In genomic region chr14:100531591-100532121, GRCh38 we compare ENCODE assay signal across 17 cellular contexts. TPM values are rescaled to one million over a fixed set of nuclear protein-coding genes. Genes with fewer than 3 reads are reported as not detected.
DNase-seq lines count a peak whose midpoint lies in the region; ATAC-seq, FAIRE-seq and TF ChIP-seq lines count a peak whose summit lies in the region.
"Had no signal": no experiment of that assay in that cellular context is flagged by ENCODE, and none has a peak within 500 bp of the region (broad histone marks: within the 10 kb centered on the region; RNA-seq: fewer than 3 reads in every experiment).

No MANE protein-coding gene starts in this region.

- no peak overlapping the region for H3K4me3 ChIP-seq in right lobe of liver
- H3K4me3 ChIP-seq in HepG2 (replicated peaks in 1 of 3; ENCODE audit: insufficient read depth in 1 of 3, low read depth in 2 of 3, low read length in 3 of 3), result no peak overlapping the region
- no peak overlapping the region for H3K4me3 ChIP-seq in Peyer's patch
- no peak overlapping the region for H3K4me3 ChIP-seq in lower lobe of right lung

- no TSS peak for BruUV-seq in HepG2 (replicated peaks; lab: Mats Ljungman, UMichigan)

- H3K27me3 ChIP-seq in right lobe of liver (no peaks in the 10 kb centered on the region), HepG2 (ENCODE audit: control insufficient read depth in 1 of 2, insufficient read depth in 2 of 2, low read length in 2 of 2) (peaks cover 0 to 4% of the 10 kb centered on the region in 2 experiments; a peak in 1 of 5 replicates), Peyer's patch (no peaks in the 10 kb centered on the region), lower lobe of right lung (ENCODE audit: low read depth) (no peaks in the 10 kb centered on the region)

- H2AFZ ChIP-seq in HepG2 (ENCODE audit: low read length), result no peak overlapping the region

- H3K9me3 ChIP-seq in right lobe of liver, result no peaks in the 10 kb centered on the region
- no peaks in the 10 kb centered on the region for H3K9me3 ChIP-seq in HepG2 (ENCODE audit: low read length)
- no peaks in the 10 kb centered on the region for H3K9me3 ChIP-seq in Peyer's patch
- H3K9me3 ChIP-seq in lower lobe of right lung, result no peaks in the 10 kb centered on the region

- ATAC-seq in right lobe of liver, result no peak
- no peak for ATAC-seq in HepG2
- ATAC-seq in lower lobe of right lung, result no peak
- ATAC-seq in HG03139 (IDR thresholded peaks at IDR 0.05; ENCODE audit: unreplicated experiment), result no peak
- ATAC-seq: activated T-cell treated with anti-CD3 and anti-CD28 coated beads, Interleukin-2, amount 50 U/mL, for 72 hours had no signal

- intact Hi-C loops in right lobe of liver (cut with DNase I) (loop anchor here in 1 of 2 donors (10.0 kb wide), 1 partner anchor 123 kb away; no protein-coding TSS in a partner anchor), HepG2 (cut with micrococcal nuclease; ENCODE audit: unreplicated experiment) (no loop called here), lower lobe of right lung (cut with DNase I) (no loop called here)

- DNase-seq in right lobe of liver (peak in 2 of 3 donors; percentile 42 to 46), HepG2 (ENCODE audit: low spot score) (no peak), Peyer's patch (peak in 2 of 3 donors; percentile 13 to 39), lower lobe of right lung (peak; percentile 36), ureter (ENCODE audit: low spot score) (peak; percentile 40), SK-N-DZ (ENCODE audit: low spot score) (no peak)
- DNase-seq: activated T-cell treated with anti-CD3 and anti-CD28 coated beads, Interleukin-2, amount 50 U/mL, for 72 hours; amygdala; erythroblast; HFFc6; NCI-H2029 treated with DMSO at 0.1 percent for 48 hours; occipital lobe had no signal

- no peaks in the 10 kb centered on the region for H3K79me2 ChIP-seq in HepG2 (ENCODE audit: insufficient read depth, low read length)

- FAIRE-seq in HepG2 (lab: Jason Lieb, UNC), result no peak
- FAIRE-seq: colon, GM18507, islet of Langerhans had no signal

- 60% methylated on average over 1 of the region's 10 CpGs for WGBS in right lobe of liver (ENCODE audit: insufficient coverage, low coverage, low lambda C conversion rate, missing lambda C conversion rate)
- WGBS in HepG2 (ENCODE audit: low lambda C conversion rate), result 84% methylated on average over 8 of the region's 10 CpGs

- H3K4me2 ChIP-seq in HepG2 (ENCODE audit: low read depth, low read length), result no peak overlapping the region

- H3K27ac ChIP-seq in right lobe of liver (no peak overlapping the region), HepG2 (ENCODE audit: extremely low read length, insufficient read depth, low read length) (no peak overlapping the region), Peyer's patch (no peak overlapping the region), lower lobe of right lung (no peak overlapping the region)

- TF ChIP-seq POLR2A in right lobe of liver (IDR thresholded peaks at IDR 0.05), result no peak
- no peak for TF ChIP-seq POLR2A in HepG2 (IDR thresholded peaks at IDR 0.05; ENCODE audit: insufficient read depth in 1 of 2, low read depth in 2 of 2, low read length in 2 of 2)
- no peak for TF ChIP-seq POLR2A in Peyer's patch (IDR thresholded peaks at IDR 0.05)

- TF ChIP-seq RAD21 in HepG2 (CRISPR knock-in tag; IDR thresholded peaks at IDR 0.05), result no peak

- H3K36me3 ChIP-seq in right lobe of liver (peaks cover 0 to 2% (median under 1%) of the 10 kb centered on the region in 4 donors), HepG2 (replicated peaks in 1 of 2; ENCODE audit: control insufficient read depth in 1 of 2, insufficient read depth in 2 of 2, low read length in 2 of 2) (peaks cover 0 to 2% of the 10 kb centered on the region in 2 experiments; a peak in 1 of 5 replicates), Peyer's patch (peaks cover 0 to 12% (median 0%) of the 10 kb centered on the region in 3 donors), lower lobe of right lung (peaks cover 24% of the 10 kb centered on the region)

- H3K4me1 ChIP-seq in right lobe of liver (peaks cover 0 to 26% (median 9%) of the 10 kb centered on the region in 4 donors), HepG2 (ENCODE audit: insufficient read depth, low read length) (peaks cover 21% of the 10 kb centered on the region), Peyer's patch (peaks cover 0 to 12% (median 0%) of the 10 kb centered on the region in 4 donors), lower lobe of right lung (peaks cover 16% of the 10 kb centered on the region)

- no peak overlapping the region for H3K9ac ChIP-seq in HepG2 (ENCODE audit: insufficient read depth, low read depth, low read length)

- no peak for TF ChIP-seq CTCF in right lobe of liver (IDR thresholded peaks at IDR 0.05)
- TF ChIP-seq CTCF in HepG2 (CRISPR knock-in tag; IDR thresholded peaks at IDR 0.05), result no peak
- no peak for TF ChIP-seq CTCF in Peyer's patch (IDR thresholded peaks at IDR 0.05)
- TF ChIP-seq CTCF in lower lobe of right lung (IDR thresholded peaks at IDR 0.05), result no peak

- no peaks in the 10 kb centered on the region for H4K20me1 ChIP-seq in HepG2 (ENCODE audit: insufficient read depth, low read length)

- POLR2A ChIA-PET in HepG2 (lab: Yijun Ruan, JAX), result no interaction called here

- TF ChIP-seq EP300 in HepG2 (IDR thresholded peaks at IDR 0.05; ENCODE audit: low read depth in 2 of 2, low read length in 2 of 2) (no peak), HepG2 (CRISPR knock-in tag; IDR thresholded peaks at IDR 0.05; ENCODE audit: borderline replicate concordance) (no peak)

- in situ Hi-C loops in HepG2 (cut with HindIII; ENCODE audit: extremely low pct_ligation_motif_present, low pct_unique_long_range_greater_than_20kb), result loop anchor here (5.0 kb wide), 1 partner anchor 111 kb away; no protein-coding TSS in a partner anchor

- CTCF ChIA-PET in HepG2 (lab: Yijun Ruan, JAX; ENCODE audit: low intra/inter-chr PET ratio, low total read pairs), result no interaction called here

TF ChIP-seq in HepG2, 621 proteins besides CTCF, POLR2A, EP300 and RAD21 (continues in another document):
- no peak for TF ChIP-seq RFX3 (CRISPR knock-in tag; IDR thresholded peaks at IDR 0.05)
- TF ChIP-seq ZNF710 (CRISPR knock-in tag; IDR thresholded peaks at IDR 0.05; ENCODE audit: borderline replicate concordance), result no peak
- TF ChIP-seq TP53 (CRISPR knock-in tag; conservative IDR thresholded peaks at IDR 0.05), result no peak
- no peak for TF ChIP-seq DDIT3 (CRISPR knock-in tag; IDR thresholded peaks at IDR 0.05)
- TF ChIP-seq KDM2A (CRISPR knock-in tag; IDR thresholded peaks at IDR 0.05; ENCODE audit: borderline replicate concordance, low read depth), result no peak
- no peak for TF ChIP-seq POLR2G (IDR thresholded peaks at IDR 0.05; ENCODE audit: low read depth, low read length)
- no peak for TF ChIP-seq JDP2 (CRISPR knock-in tag; IDR thresholded peaks at IDR 0.05; ENCODE audit: borderline replicate concordance)
- no peak for TF ChIP-seq ZNF678 (CRISPR knock-in tag; IDR thresholded peaks at IDR 0.05)
- TF ChIP-seq PHF21A (CRISPR knock-in tag; IDR thresholded peaks at IDR 0.05), result no peak
- no peak for TF ChIP-seq ZBTB42 (CRISPR knock-in tag; IDR thresholded peaks at IDR 0.05)
- TF ChIP-seq MEIS2 (CRISPR knock-in tag; IDR thresholded peaks at IDR 0.05), result no peak

RNA-seq across cellular contexts. Expression of gene BEGAIN, which starts 55.6 kb away (rescaled TPM):
- total RNA-seq in right lobe of liver (under 1 TPM; 0.12 to 0.61 (median 0.34) TPM), HepG2 (2016; rRNA removed; fragmentation: Illumina TruSeq; extraction: Trizol) (not detected in 2 replicates), Peyer's patch (10 to 100 TPM in 1 of 4 donors, 1 to 10 TPM in 2, not detected in 1; 1.6 to 31.8 (median 6.6) TPM), lower lobe of right lung (1.3 TPM), ureter (4.2 TPM)
- total RNA-seq in HepG2 (2016; cell fraction: cytosol; rRNA removed; fragmentation: Illumina TruSeq; extraction: Trizol; ENCODE audit: low read depth), result not detected in 2 replicates
- total RNA-seq in HepG2 (2016; cell fraction: insoluble cytoplasmic fraction; rRNA removed; fragmentation: Illumina TruSeq; extraction: Trizol), result not detected in 2 replicates
- total RNA-seq in HepG2 (2016; cell fraction: membrane; rRNA removed; fragmentation: Illumina TruSeq; extraction: Trizol), result not detected in 2 replicates
- total RNA-seq in HepG2 (2016; cell fraction: nucleus; rRNA removed; fragmentation: Illumina TruSeq; extraction: Trizol), result not detected in 2 replicates
- polyA plus RNA-seq in HepG2 (2011; rRNA removed), result not detected in 2 replicates
- polyA plus RNA-seq in HepG2 (2011; cell fraction: cytosol; rRNA removed), result not detected in 2 replicates
- polyA plus RNA-seq in HepG2 (2011; cell fraction: nucleus; rRNA removed), result not detected in 2 replicates
- not detected in 2 replicates for polyA plus RNA-seq in HepG2 (2012)
- not detected in 2 replicates for polyA plus RNA-seq in HepG2 (2016; cell fraction: cytosol; fragmentation: Illumina TruSeq; extraction: Trizol; ENCODE audit: low read depth)
- polyA plus RNA-seq in HepG2 (2016; cell fraction: insoluble cytoplasmic fraction; fragmentation: Illumina TruSeq; extraction: Trizol; ENCODE audit: low read depth), result not detected in 2 replicates
- not detected in 2 replicates for polyA plus RNA-seq in HepG2 (2016; cell fraction: membrane; fragmentation: Illumina TruSeq; extraction: Trizol; ENCODE audit: low read depth)
- polyA plus RNA-seq in HepG2 (2016; cell fraction: nucleus; fragmentation: Illumina TruSeq; extraction: Trizol; ENCODE audit: insufficient read depth, low read depth), result not detected in 2 replicates
- polyA minus RNA-seq in HepG2 (2011; rRNA and poly(A)+ RNA removed; ENCODE audit: low replicate concordance), result 39.7 TPM in 1 of 2 replicates, not detected in the other
- polyA minus RNA-seq in HepG2 (2011; cell fraction: cytosol; rRNA and poly(A)+ RNA removed), result 0.20 TPM in 1 of 2 replicates, not detected in the other
- polyA minus RNA-seq in HepG2 (2011; cell fraction: nucleus; rRNA and poly(A)+ RNA removed), result 0.26 TPM in 1 of 2 replicates, not detected in the other
- 0.27 TPM in 1 of 2 replicates, not detected in the other for polyA plus RNA-seq in SK-N-DZ (2014; cell fraction: cytosol; rRNA removed)
- 0.04 and 0.22 TPM in 2 replicates for polyA plus RNA-seq in SK-N-DZ (2014; cell fraction: nucleus; rRNA removed)
- total RNA-seq: B cell had no signal

Comparison
In these comparisons a context has a peak if more than half of its experiments do, and no peak if none do; other contexts are left out.
1. DNase-seq: peak in right lobe of liver (2 of 3), Peyer's patch (2 of 3), lower lobe of right lung (single experiment) and ureter (single experiment); none in HepG2 (single experiment) and SK-N-DZ (single experiment).